In genomic region chr3:139122612-139123011, GRCh38 we compare ENCODE assay signal across 17 cellular contexts.
"Had no signal": no experiment of that assay in that cellular context is flagged by ENCODE, and none has a peak within 500 bp of the region (broad histone marks: within the 10 kb centered on the region; RNA-seq: fewer than 3 reads in every experiment).

No MANE protein-coding gene starts in this region.

- ATAC-seq: activated naive CD4-positive, alpha-beta T cell treated with anti-CD3 and anti-CD28 coated beads, Interleukin-2, amount 50 U/mL, for 72 hours; activated T-cell treated with anti-CD3 and anti-CD28 coated beads, Interleukin-2, amount 50 U/mL, for 72 hours; foreskin keratinocyte; psoas muscle had no signal

- H3K36me3 ChIP-seq: left ventricle myocardium inferior, spleen, stomach had no signal

- H3K27ac ChIP-seq: foreskin keratinocyte, left ventricle myocardium inferior, psoas muscle, spleen, stomach had no signal

- DNase-seq: activated CD4-positive, alpha-beta T cell treated with anti-CD3 and anti-CD28 coated beads, Interleukin-2, amount 50 U/mL, for 4 hours; activated CD4-positive, CD25-positive, alpha-beta regulatory T cell; activated gamma-delta T cell; activated T-cell treated with anti-CD3 and anti-CD28 coated beads, Interleukin-2, amount 50 U/mL, for 72 hours; caudate nucleus; foreskin keratinocyte; glutamatergic neuron; hypothalamus; left ventricle myocardium inferior; mesendoderm; occipital lobe; spleen; stomach; SW 1271 had no signal

- H3K36me3 Mint-ChIP-seq: activated naive CD4-positive, alpha-beta T cell treated with anti-CD3 and anti-CD28 coated beads, Interleukin-2, amount 50 U/mL, for 72 hours had no signal

- H3K9me3 ChIP-seq: left ventricle myocardium inferior, psoas muscle, spleen, stomach had no signal

- H3K4me1 ChIP-seq: foreskin keratinocyte, psoas muscle had no signal

- H3K4me3 ChIP-seq: left ventricle myocardium inferior, psoas muscle, spleen, stomach had no signal

- H3K4me3 Mint-ChIP-seq: activated T-cell treated with anti-CD3 and anti-CD28 coated beads, Interleukin-2, amount 50 U/mL, for 72 hours; nephron had no signal

- H3K27ac Mint-ChIP-seq: activated naive CD4-positive, alpha-beta T cell treated with anti-CD3 and anti-CD28 coated beads, Interleukin-2, amount 50 U/mL, for 72 hours; activated T-cell treated with anti-CD3 and anti-CD28 coated beads, Interleukin-2, amount 50 U/mL, for 72 hours; nephron had no signal

- H3K4me1 Mint-ChIP-seq: nephron had no signal

- H3K9me3 Mint-ChIP-seq: activated naive CD4-positive, alpha-beta T cell treated with anti-CD3 and anti-CD28 coated beads, Interleukin-2, amount 50 U/mL, for 72 hours; activated T-cell treated with anti-CD3 and anti-CD28 coated beads, Interleukin-2, amount 50 U/mL, for 72 hours; nephron had no signal

- H3K27me3 ChIP-seq: foreskin keratinocyte, spleen, stomach had no signal
